Comparison of ENCODE assay signal across 8 cellular contexts in the genomic region with DNA sequence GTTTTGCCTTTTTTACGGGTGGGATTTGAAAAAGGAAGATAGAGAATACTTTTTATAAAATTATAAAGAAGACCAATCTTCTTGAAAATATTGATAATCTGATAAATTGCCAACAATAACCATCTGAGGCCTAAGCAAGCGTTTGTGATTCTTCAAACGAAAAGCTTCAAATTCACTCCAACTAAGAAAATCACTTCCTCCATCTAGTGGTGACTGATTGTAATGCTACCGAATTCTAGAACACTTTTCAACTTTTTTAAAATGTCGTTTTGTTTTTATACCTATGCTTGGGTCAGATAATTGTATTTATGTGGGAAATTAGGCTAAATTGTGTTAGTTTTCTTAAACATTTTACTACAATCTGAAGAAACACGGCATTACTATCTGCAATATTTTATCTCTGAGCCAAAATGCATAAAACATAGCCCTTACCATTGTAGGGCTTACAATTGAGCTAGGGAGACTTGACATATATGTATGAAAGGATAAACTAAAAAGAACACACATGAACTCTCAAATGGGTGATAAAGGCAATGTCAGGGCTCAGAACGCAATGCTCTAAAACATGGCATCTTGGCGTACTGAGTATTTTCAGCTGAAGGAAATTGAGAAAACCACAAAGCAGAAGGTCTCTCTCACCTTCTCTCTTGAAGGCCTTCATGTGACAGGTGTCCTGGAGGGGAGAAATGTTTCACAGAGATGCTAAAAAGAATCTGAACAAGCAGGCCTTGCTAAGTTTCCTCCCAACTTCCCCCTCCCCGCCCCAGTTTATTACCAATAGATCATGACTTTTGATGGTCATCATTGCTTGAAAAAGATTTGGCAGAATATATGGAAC. TPM values are rescaled to one million over a fixed set of nuclear protein-coding genes. Genes with fewer than 3 reads are reported as not detected.
DNase-seq lines count a peak whose midpoint lies in the region; ATAC-seq, FAIRE-seq and TF ChIP-seq lines count a peak whose summit lies in the region.

No MANE protein-coding gene starts in this region.

- H2AFZ ChIP-seq in GM23338: no peak overlapping the region

- no peaks in the 10 kb centered on the region for H3K9me2 ChIP-seq in GM23338 (ENCODE audit: insufficient read depth)

- H3K27ac Mint-ChIP-seq in activated CD8-positive, alpha-beta T cell treated with anti-CD3 and anti-CD28 coated beads for 36 hours: no peak overlapping the region
- no peak overlapping the region for H3K27ac Mint-ChIP-seq in activated CD8-positive, alpha-beta T cell treated with anti-CD3 and anti-CD28 coated beads, Interleukin-2, amount 10 ng/mL, durations not matched to agents 7 days and 5 days
- H3K27ac Mint-ChIP-seq in GM23338: no peak overlapping the region

- no peak overlapping the region for H3K4me3 ChIP-seq in GM23338

- no peak for DNase-seq in activated CD8-positive, alpha-beta T cell treated with anti-CD3 and anti-CD28 coated beads for 36 hours
- DNase-seq in activated CD8-positive, alpha-beta T cell treated with anti-CD3 and anti-CD28 coated beads, Interleukin-2, amount 10 ng/mL, durations not matched to agents 7 days and 5 days: no peak
- peak; percentile 76 for DNase-seq in GM23338 (ENCODE audit: low spot score)
- DNase-seq in NCI-H1417 treated with DMSO at 0.1 percent for 48 hours (lab: John Stamatoyannopoulos, UW): peak; percentile 88
- DNase-seq in globus pallidus (ENCODE audit: low spot score): peak; percentile 47
- DNase-seq in superior temporal gyrus (ENCODE audit: extremely low spot score): peak; percentile 83
- DNase-seq in stimulated activated CD8-positive, alpha-beta memory T cell treated with anti-CD3 and anti-CD28 coated beads, Interleukin-4, amount 100 ng/mL, for 48 hours: no peak

- no peaks in the 10 kb centered on the region for H3K9me3 Mint-ChIP-seq in activated CD8-positive, alpha-beta T cell treated with anti-CD3 and anti-CD28 coated beads for 36 hours
- no peaks in the 10 kb centered on the region for H3K9me3 Mint-ChIP-seq in activated CD8-positive, alpha-beta T cell treated with anti-CD3 and anti-CD28 coated beads, Interleukin-2, amount 10 ng/mL, durations not matched to agents 7 days and 5 days (ENCODE audit: insufficient read depth)
- H3K9me3 Mint-ChIP-seq in GM23338: peaks cover 3% of the 10 kb centered on the region; the same call in 2 of the 3 replicates

- peaks cover 10% of the 10 kb centered on the region for H3K4me1 Mint-ChIP-seq in activated CD8-positive, alpha-beta T cell treated with anti-CD3 and anti-CD28 coated beads for 36 hours (ENCODE audit: low read depth)
- peaks cover 6% of the 10 kb centered on the region for H3K4me1 Mint-ChIP-seq in activated CD8-positive, alpha-beta T cell treated with anti-CD3 and anti-CD28 coated beads, Interleukin-2, amount 10 ng/mL, durations not matched to agents 7 days and 5 days (ENCODE audit: low read depth)
- peaks cover 9% of the 10 kb centered on the region; the same call in 1 of the 3 replicates for H3K4me1 Mint-ChIP-seq in GM23338

- TF ChIP-seq CTCF in activated CD8-positive, alpha-beta T cell treated with anti-CD3 and anti-CD28 coated beads for 36 hours (IDR thresholded peaks at IDR 0.05): peak; percentile 71
- peak; percentile 61 to 85 for TF ChIP-seq CTCF in GM23338 (conservative IDR thresholded peaks at IDR 0.05; ENCODE audit: low read depth in 2 of 2)

- H3K36me3 Mint-ChIP-seq in activated CD8-positive, alpha-beta T cell treated with anti-CD3 and anti-CD28 coated beads for 36 hours (ENCODE audit: low read depth): no peaks in the 10 kb centered on the region
- no peaks in the 10 kb centered on the region for H3K36me3 Mint-ChIP-seq in activated CD8-positive, alpha-beta T cell treated with anti-CD3 and anti-CD28 coated beads, Interleukin-2, amount 10 ng/mL, durations not matched to agents 7 days and 5 days (ENCODE audit: low read depth)
- peaks cover 3% of the 10 kb centered on the region; the same call in 1 of the 3 replicates for H3K36me3 Mint-ChIP-seq in GM23338 (ENCODE audit: low read depth)

- FAIRE-seq in TTC549 (lab: Jason Lieb, UNC): peak; percentile 92

- no peaks in the 10 kb centered on the region for H3K79me2 ChIP-seq in GM23338 (replicated peaks; ENCODE audit: insufficient read depth)

- no peaks in the 10 kb centered on the region for H3F3A ChIP-seq in GM23338 (replicated peaks; ENCODE audit: low read depth)

- no peaks in the 10 kb centered on the region; the same call in 1 of the 2 replicates for H3K36me3 ChIP-seq in GM23338 (ENCODE audit: insufficient read depth)

- no peak overlapping the region for H3K27ac ChIP-seq in GM23338 (ENCODE audit: low read depth)

- H3K27me3 Mint-ChIP-seq in activated CD8-positive, alpha-beta T cell treated with anti-CD3 and anti-CD28 coated beads for 36 hours: no peaks in the 10 kb centered on the region
- peaks cover 5% of the 10 kb centered on the region for H3K27me3 Mint-ChIP-seq in activated CD8-positive, alpha-beta T cell treated with anti-CD3 and anti-CD28 coated beads, Interleukin-2, amount 10 ng/mL, durations not matched to agents 7 days and 5 days (ENCODE audit: low read depth)
- H3K27me3 Mint-ChIP-seq in GM23338 (ENCODE audit: insufficient read depth, low read depth, poor library complexity): no peaks in the 10 kb centered on the region

- POLR2A ChIA-PET in activated CD8-positive, alpha-beta T cell treated with anti-CD3 and anti-CD28 coated beads for 36 hours (lab: Charles Lee): interaction anchor here (0.6 kb wide), 1 partner anchor 1747 kb away, joined by 3 read pairs; no protein-coding TSS in a partner anchor
- POLR2A ChIA-PET in activated CD8-positive, alpha-beta T cell treated with anti-CD3 and anti-CD28 coated beads, Interleukin-2, amount 10 ng/mL, durations not matched to agents 7 days and 5 days (lab: Charles Lee): no interaction called here

- CTCF ChIA-PET in activated CD8-positive, alpha-beta T cell treated with anti-CD3 and anti-CD28 coated beads for 36 hours (lab: Charles Lee): interaction anchor here (0.8 to 5.1 kb wide), 13 partner anchors 9 to 147 kb away, joined by 3 to 62 read pairs (median 3); no protein-coding TSS in a partner anchor
- CTCF ChIA-PET in activated CD8-positive, alpha-beta T cell treated with anti-CD3 and anti-CD28 coated beads, Interleukin-2, amount 10 ng/mL, durations not matched to agents 7 days and 5 days (lab: Charles Lee): interaction anchor here (0.7 to 4.4 kb wide), 14 partner anchors 9 to 252 kb away, joined by 3 to 46 read pairs (median 3); no protein-coding TSS in a partner anchor

- no peak overlapping the region for H3K4me3 Mint-ChIP-seq in activated CD8-positive, alpha-beta T cell treated with anti-CD3 and anti-CD28 coated beads for 36 hours
- no peak overlapping the region for H3K4me3 Mint-ChIP-seq in activated CD8-positive, alpha-beta T cell treated with anti-CD3 and anti-CD28 coated beads, Interleukin-2, amount 10 ng/mL, durations not matched to agents 7 days and 5 days
- H3K4me3 Mint-ChIP-seq in GM23338: no peak overlapping the region

- H3K27me3 ChIP-seq in GM23338 (ENCODE audit: insufficient read depth): no peaks in the 10 kb centered on the region

- intact Hi-C loops in activated CD8-positive, alpha-beta T cell treated with anti-CD3 and anti-CD28 coated beads for 36 hours (cut with micrococcal nuclease): loop anchor here (1.0 kb wide), 1 partner anchor 147 kb away; no protein-coding TSS in a partner anchor

- H3K4me1 ChIP-seq in GM23338 (ENCODE audit: insufficient read depth): peaks cover 9% of the 10 kb centered on the region; the same call in 1 of the 2 replicates

- peak; percentile 71 for ATAC-seq in activated CD8-positive, alpha-beta T cell treated with anti-CD3 and anti-CD28 coated beads for 36 hours
- no peak for ATAC-seq in activated CD8-positive, alpha-beta T cell treated with anti-CD3 and anti-CD28 coated beads, Interleukin-2, amount 10 ng/mL, durations not matched to agents 7 days and 5 days
- no peak for ATAC-seq in GM23338

- H3K4me2 ChIP-seq in GM23338: no peak overlapping the region

- no peaks in the 10 kb centered on the region for H4K20me1 ChIP-seq in GM23338 (replicated peaks; ENCODE audit: insufficient read depth)

TF ChIP-seq in GM23338, 12 proteins besides CTCF, POLR2A, EP300 and RAD21 (continues in another document):
- TF ChIP-seq EZH2phosphoT487 (IDR thresholded peaks at IDR 0.05; ENCODE audit: unreplicated experiment): no peak
- TF ChIP-seq ZNF114 (CRISPR knock-in tag; IDR thresholded peaks at IDR 0.05): no peak
- TF ChIP-seq, protein P1, sequence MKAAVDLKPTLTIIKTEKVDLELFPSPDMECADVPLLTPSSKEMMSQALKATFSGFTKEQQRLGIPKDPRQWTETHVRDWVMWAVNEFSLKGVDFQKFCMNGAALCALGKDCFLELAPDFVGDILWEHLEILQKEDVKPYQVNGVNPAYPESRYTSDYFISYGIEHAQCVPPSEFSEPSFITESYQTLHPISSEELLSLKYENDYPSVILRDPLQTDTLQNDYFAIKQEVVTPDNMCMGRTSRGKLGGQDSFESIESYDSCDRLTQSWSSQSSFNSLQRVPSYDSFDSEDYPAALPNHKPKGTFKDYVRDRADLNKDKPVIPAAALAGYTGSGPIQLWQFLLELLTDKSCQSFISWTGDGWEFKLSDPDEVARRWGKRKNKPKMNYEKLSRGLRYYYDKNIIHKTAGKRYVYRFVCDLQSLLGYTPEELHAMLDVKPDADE (IDR thresholded peaks at IDR 0.05): no peak

RNA-seq across cellular contexts. Expression of a gene that starts 36.8 kb away (rescaled TPM):
- total RNA-seq in activated CD8-positive, alpha-beta T cell treated with anti-CD3 and anti-CD28 coated beads for 36 hours: 10 to 100 TPM; 21.5 to 27.0 TPM
- total RNA-seq in activated CD8-positive, alpha-beta T cell treated with anti-CD3 and anti-CD28 coated beads, Interleukin-2, amount 10 ng/mL, durations not matched to agents 7 days and 5 days: 10 to 100 TPM; 38.9 to 46.6 TPM
- total RNA-seq in GM23338 (2014; rRNA removed; shearing (Covaris generic)): 67.4 and 72.4 TPM in 2 replicates
- polyA plus RNA-seq in GM23338 (2016; fragmentation: Nextera tagmentation; extraction: Ambion mirVana): 87.8 and 113 TPM in 2 replicates

Comparison
In these comparisons a context has a peak if more than half of its experiments do, and no peak if none do; other contexts are left out.
1. DNase-seq: peak in GM23338 (single experiment), NCI-H1417 treated with DMSO at 0.1 percent for 48 hours (single experiment), globus pallidus (single experiment) and superior temporal gyrus (single experiment); none in activated CD8-positive, alpha-beta T cell treated with anti-CD3 and anti-CD28 coated beads for 36 hours (single experiment), activated CD8-positive, alpha-beta T cell treated with anti-CD3 and anti-CD28 coated beads, Interleukin-2, amount 10 ng/mL, durations not matched to agents 7 days and 5 days (single experiment) and stimulated activated CD8-positive, alpha-beta memory T cell treated with anti-CD3 and anti-CD28 coated beads, Interleukin-4, amount 100 ng/mL, for 48 hours (single experiment).